8 cellular contexts compared by ENCODE assay signal in genomic region chr4:153488719-153489384, GRCh38. TPM values are rescaled to one million over a fixed set of nuclear protein-coding genes. Genes with fewer than 3 reads are reported as not detected.
DNase-seq lines count a peak whose midpoint lies in the region; ATAC-seq, FAIRE-seq and TF ChIP-seq lines count a peak whose summit lies in the region.

No MANE protein-coding gene starts in this region.

- H3K27me3 ChIP-seq in breast epithelium (no peaks in the 10 kb centered on the region), muscle layer of duodenum (ENCODE audit: low read depth, low read length) (no peaks in the 10 kb centered on the region)

- ATAC-seq in GM21723 (IDR thresholded peaks at IDR 0.05; ENCODE audit: unreplicated experiment) = peak; percentile 32

- no peak overlapping the region for H3K27ac Mint-ChIP-seq in endothelial cell (ENCODE audit: unreplicated experiment)

- no peaks in the 10 kb centered on the region for H3K9me3 Mint-ChIP-seq in endothelial cell (ENCODE audit: unreplicated experiment)

- H3K36me3 ChIP-seq in breast epithelium = no peaks in the 10 kb centered on the region
- H3K36me3 ChIP-seq in muscle layer of duodenum (ENCODE audit: control insufficient read depth in 1 of 2, insufficient read depth in 2 of 2, low read length in 2 of 2) = no peaks in the 10 kb centered on the region

- H3K9me3 ChIP-seq in breast epithelium (no peaks in the 10 kb centered on the region), muscle layer of duodenum (ENCODE audit: control insufficient read depth in 1 of 2, low read length in 2 of 2) (no peaks in the 10 kb centered on the region)

- H3K36me3 Mint-ChIP-seq in endothelial cell (ENCODE audit: low read depth, unreplicated experiment) = peaks cover 6% of the 10 kb centered on the region

- H3K4me1 ChIP-seq in breast epithelium (peaks cover 5 to 22% of the 10 kb centered on the region in 2 donors), muscle layer of duodenum (ENCODE audit: control insufficient read depth in 1 of 2, insufficient read depth in 2 of 2, low read length in 2 of 2) (peaks cover 22 to 31% of the 10 kb centered on the region in 2 donors)

- DNase-seq in GM12892 (ENCODE audit: insufficient read length) = no peak
- peak; percentile 31 for DNase-seq in MV-4-11 (lab: John Stamatoyannopoulos, UW)
- DNase-seq in breast epithelium (ENCODE audit: low spot score in 2 of 2) = peak in 1 of 2 donors; percentile 35
- no peak for DNase-seq in NCI-H1436 (lab: John Stamatoyannopoulos, UW)
- no peak for DNase-seq in endothelial cell (ENCODE audit: low spot score)
- DNase-seq in NCI-H2196 treated with DMSO at 0.1 percent for 48 hours (lab: John Stamatoyannopoulos, UW; ENCODE audit: unreplicated experiment) = no peak

- H3K27ac ChIP-seq in breast epithelium (peak overlapping the region; percentile 86 to 94), muscle layer of duodenum (ENCODE audit: low read length) (peak overlapping the region; percentile 85)

- peaks cover 9% of the 10 kb centered on the region for H3K27me3 Mint-ChIP-seq in endothelial cell (ENCODE audit: unreplicated experiment)

- intact Hi-C loops in breast epithelium (cut with DNase I; ENCODE audit: low total_unique reads) = no loop called here

- H3K4me3 Mint-ChIP-seq in endothelial cell (ENCODE audit: unreplicated experiment) = no peak overlapping the region

- TF ChIP-seq CTCF in breast epithelium (IDR thresholded peaks at IDR 0.05) (no peak), endothelial cell (IDR thresholded peaks at IDR 0.05; ENCODE audit: unreplicated experiment) (no peak)

- peaks cover 37% of the 10 kb centered on the region for H3K4me1 Mint-ChIP-seq in endothelial cell (ENCODE audit: unreplicated experiment)

- H3K4me3 ChIP-seq in breast epithelium (peak overlapping the region in 2 of 3 donors; percentile 13 to 58), muscle layer of duodenum (ENCODE audit: low read depth in 1 of 2, low read length in 2 of 2) (peak overlapping the region; percentile 30 to 43)

- TF ChIP-seq POLR2A in GM12892 (IDR thresholded peaks at IDR 0.05; ENCODE audit: low read depth, low read length) (peak; percentile 56), breast epithelium (IDR thresholded peaks at IDR 0.05) (no peak)

- FAIRE-seq in GM12892 (lab: Jason Lieb, UNC) = peak; percentile 90

RNA-seq across cellular contexts. Expression of gene TMEM131L, which starts 22.7 kb away (rescaled TPM):
- 64.2 TPM for polyA plus RNA-seq in GM12892 (2012; ENCODE audit: missing spikeins)
- 10 to 100 TPM; 18.7 to 22.0 (median 19.5) TPM for total RNA-seq in breast epithelium
- 29.8 TPM for total RNA-seq in endothelial cell (ENCODE audit: unreplicated experiment)
